Comparison of ENCODE assay signal across 18 cellular contexts in the genomic region with DNA sequence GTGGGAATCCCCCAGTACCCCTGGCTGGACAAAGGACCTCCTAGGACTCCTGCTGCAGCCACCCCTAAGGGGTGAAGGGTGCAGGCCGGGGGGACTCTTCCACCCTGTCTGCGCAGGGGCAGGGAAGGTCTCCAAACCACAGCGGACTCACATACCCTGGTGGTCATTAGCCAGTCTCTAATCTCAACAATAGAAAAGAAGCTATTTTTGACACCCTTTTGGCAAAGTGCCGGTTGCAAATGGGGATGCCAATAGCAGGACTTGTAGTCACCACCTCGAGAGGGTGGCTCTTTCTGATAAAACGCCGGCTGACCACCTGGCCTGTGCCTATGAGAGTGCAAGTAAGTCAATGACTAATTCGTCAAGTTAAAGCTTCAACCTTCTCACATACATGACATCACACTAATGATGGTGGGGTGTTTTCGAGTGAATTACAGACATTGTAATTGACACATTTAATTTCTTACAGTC. TPM values are rescaled to one million over a fixed set of nuclear protein-coding genes. Genes with fewer than 3 reads are reported as not detected.
A peak's percentile ranks its signal among the peaks of the same experiment; 100 is the strongest.
DNase-seq lines count a peak whose midpoint lies in the region; ATAC-seq, FAIRE-seq and TF ChIP-seq lines count a peak whose summit lies in the region.
"Had no signal": no experiment of that assay in that cellular context is flagged by ENCODE, and none has a peak within 500 bp of the region (broad histone marks: within the 10 kb centered on the region; RNA-seq: fewer than 3 reads in every experiment).

No MANE protein-coding gene starts in this region.

- no peak overlapping the region for H3K4me3 Mint-ChIP-seq in neural progenitor cell
- H3K4me3 Mint-ChIP-seq in activated T-cell treated with anti-CD3 and anti-CD28 coated beads, Interleukin-2, amount 50 U/mL, for 4 hours: no peak overlapping the region
- H3K4me3 Mint-ChIP-seq: activated B cell treated with CpG ODN at 0.5 μM for 24 hours; B cell; stimulated activated memory B cell treated with anti-CD40 and anti-IgM and Interleukin-4, amounts not matched to agents 10 μg/mL and 1 μg/mL and 100 μg/mL, for 72 hours; type B pancreatic cell had no signal

- H3K4me1 Mint-ChIP-seq in neural progenitor cell: peaks cover 8% of the 10 kb centered on the region
- H3K4me1 Mint-ChIP-seq in activated T-cell treated with anti-CD3 and anti-CD28 coated beads, Interleukin-2, amount 50 U/mL, for 4 hours (ENCODE audit: low read depth): no peaks in the 10 kb centered on the region
- H3K4me1 Mint-ChIP-seq: activated B cell treated with CpG ODN at 0.5 μM for 24 hours; B cell; stimulated activated memory B cell treated with anti-CD40 and anti-IgM and Interleukin-4, amounts not matched to agents 10 μg/mL and 1 μg/mL and 100 μg/mL, for 72 hours had no signal

- in situ Hi-C loops in ACHN (cut with HindIII; ENCODE audit: low pct_ligation_motif_present, low pct_unique_long_range_greater_than_20kb, low sequenced_read_pairs) (no loop called here), astrocyte of the spinal cord (cut with HindIII; ENCODE audit: low sequenced_read_pairs) (no loop called here)

- H3K9me3 Mint-ChIP-seq in neural progenitor cell: no peaks in the 10 kb centered on the region
- no peaks in the 10 kb centered on the region for H3K9me3 Mint-ChIP-seq in activated T-cell treated with anti-CD3 and anti-CD28 coated beads, Interleukin-2, amount 50 U/mL, for 4 hours
- H3K9me3 Mint-ChIP-seq: activated B cell treated with CpG ODN at 0.5 μM for 24 hours; stimulated activated memory B cell treated with anti-CD40 and anti-IgM and Interleukin-4, amounts not matched to agents 10 μg/mL and 1 μg/mL and 100 μg/mL, for 72 hours had no signal

- no peak overlapping the region for H2AFZ ChIP-seq in neural progenitor cell (replicated peaks)

- ATAC-seq in activated T-cell treated with anti-CD3 and anti-CD28 coated beads, Interleukin-2, amount 50 U/mL, for 4 hours: no peak
- ATAC-seq: body of pancreas; stimulated activated memory B cell treated with anti-CD40 and anti-IgM and Interleukin-4, amounts not matched to agents 10 μg/mL and 1 μg/mL and 100 μg/mL, for 72 hours had no signal

- H3K9ac ChIP-seq in kidney (ENCODE audit: low read length in 2 of 2) (no peak overlapping the region), neural progenitor cell (no peak overlapping the region)

- H3K27ac Mint-ChIP-seq in neural progenitor cell: no peak overlapping the region
- H3K27ac Mint-ChIP-seq: activated B cell treated with CpG ODN at 0.5 μM for 24 hours; B cell; stimulated activated memory B cell treated with anti-CD40 and anti-IgM and Interleukin-4, amounts not matched to agents 10 μg/mL and 1 μg/mL and 100 μg/mL, for 72 hours; type B pancreatic cell had no signal

- no peak for FAIRE-seq in kidney (lab: Jason Lieb, UNC)
- FAIRE-seq: H54 had no signal

- no peak overlapping the region for H3K4me2 ChIP-seq in neural progenitor cell

- H4K20me1 ChIP-seq in neural progenitor cell (ENCODE audit: low read depth): no peaks in the 10 kb centered on the region

- no peaks in the 10 kb centered on the region for H3K27me3 ChIP-seq in neural progenitor cell
- H3K27me3 ChIP-seq: body of pancreas had no signal

- H3K36me3 Mint-ChIP-seq in neural progenitor cell: no peaks in the 10 kb centered on the region
- no peaks in the 10 kb centered on the region for H3K36me3 Mint-ChIP-seq in activated T-cell treated with anti-CD3 and anti-CD28 coated beads, Interleukin-2, amount 50 U/mL, for 4 hours (ENCODE audit: insufficient read depth)
- H3K36me3 Mint-ChIP-seq: stimulated activated memory B cell treated with anti-CD40 and anti-IgM and Interleukin-4, amounts not matched to agents 10 μg/mL and 1 μg/mL and 100 μg/mL, for 72 hours; type B pancreatic cell had no signal

- H3F3A ChIP-seq in neural progenitor cell (ENCODE audit: low read depth): no peaks in the 10 kb centered on the region

- H3K4me3 ChIP-seq in astrocyte of the spinal cord (ENCODE audit: low read depth, low read length) (no peak overlapping the region), kidney (ENCODE audit: low read length in 2 of 2) (no peak overlapping the region), neural progenitor cell (no peak overlapping the region)
- H3K4me3 ChIP-seq: body of pancreas, skin epidermis had no signal

- TF ChIP-seq CTCF in astrocyte of the spinal cord (IDR thresholded peaks at IDR 0.05; ENCODE audit: low read depth, low read length) (no peak), kidney (IDR thresholded peaks at IDR 0.05; ENCODE audit: borderline replicate concordance, extremely low read depth, insufficient read depth) (no peak), neural progenitor cell (IDR thresholded peaks at IDR 0.05) (no peak)

- no peak overlapping the region for H3K27ac ChIP-seq in kidney (ENCODE audit: low read depth in 2 of 2, low read length in 2 of 2)
- no peak overlapping the region for H3K27ac ChIP-seq in neural progenitor cell
- H3K27ac ChIP-seq: body of pancreas had no signal

- H3K36me3 ChIP-seq in kidney (ENCODE audit: control insufficient read depth in 1 of 2, insufficient read depth in 2 of 2, low read length in 2 of 2): no peaks in the 10 kb centered on the region
- no peaks in the 10 kb centered on the region for H3K36me3 ChIP-seq in neural progenitor cell

- peak; percentile 72 for DNase-seq in ACHN
- DNase-seq in HT1080 (ENCODE audit: low read depth): peak; percentile 14
- DNase-seq in astrocyte of the spinal cord (ENCODE audit: low read depth, low spot score): peak; percentile 74
- DNase-seq in kidney: peak; percentile 29
- no peak for DNase-seq in neural progenitor cell (ENCODE audit: low spot score)
- DNase-seq in activated T-cell treated with anti-CD3 and anti-CD28 coated beads, Interleukin-2, amount 50 U/mL, for 4 hours: no peak
- no peak for DNase-seq in activated CD4-positive, CD25-positive, alpha-beta regulatory T cell treated with anti-CD3 and anti-CD28 coated beads, Interleukin-2, amount 50 U/mL, for 72 hours
- DNase-seq in GOT3 (lab: John Stamatoyannopoulos, UW): no peak
- DNase-seq: activated B cell treated with CpG ODN at 0.5 μM for 24 hours, activated gamma-delta T cell, body of pancreas, foreskin fibroblast, NCI-H1048 had no signal

- H3K4me1 ChIP-seq in kidney (ENCODE audit: control insufficient read depth in 1 of 2, insufficient read depth in 1 of 2, low read depth in 1 of 2, low read length in 2 of 2) (no peaks in the 10 kb centered on the region), neural progenitor cell (no peaks in the 10 kb centered on the region)
- H3K4me1 ChIP-seq: body of pancreas had no signal

- H3K9me3 ChIP-seq in kidney (ENCODE audit: control insufficient read depth in 1 of 2, low read length in 2 of 2): no peaks in the 10 kb centered on the region
- no peaks in the 10 kb centered on the region for H3K9me3 ChIP-seq in neural progenitor cell (ENCODE audit: low read depth)
- H3K9me3 ChIP-seq: body of pancreas had no signal

- H3K27me3 Mint-ChIP-seq in neural progenitor cell (ENCODE audit: insufficient read depth, low read depth): no peaks in the 10 kb centered on the region
- peaks cover 7% of the 10 kb centered on the region for H3K27me3 Mint-ChIP-seq in activated T-cell treated with anti-CD3 and anti-CD28 coated beads, Interleukin-2, amount 50 U/mL, for 4 hours (ENCODE audit: low read depth)

- intact Hi-C loops in kidney (cut with DNase I): no loop called here

- H3K79me2 ChIP-seq in neural progenitor cell (ENCODE audit: low read depth): no peaks in the 10 kb centered on the region

RNA-seq across cellular contexts. Expression of gene DNAH17, which starts 23.0 kb away (rescaled TPM):
- not detected in 2 replicates for total RNA-seq in HT1080 (2014; rRNA removed; shearing (Covaris generic))
- 0.09 and 0.10 TPM in 2 replicates for polyA plus RNA-seq in HT1080 (2015; cell fraction: cytosol; rRNA removed)
- 0.02 and 0.03 TPM in 2 replicates for polyA plus RNA-seq in HT1080 (2015; cell fraction: nucleus; rRNA removed)
- total RNA-seq in kidney (0.09 TPM), neural progenitor cell (ENCODE audit: low replicate concordance) (0.03 TPM in 1 of 2 replicates, not detected in the other)
- polyA plus RNA-seq in kidney (ENCODE audit: insufficient read depth, low read depth, low replicate concordance): 0.17 TPM
- under 1 TPM; 0.05 to 0.08 (median 0.05) TPM for total RNA-seq in activated T-cell treated with anti-CD3 and anti-CD28 coated beads, Interleukin-2, amount 50 U/mL, for 4 hours
- total RNA-seq: body of pancreas had no signal

Comparison
In these comparisons a context has a peak if more than half of its experiments do, and no peak if none do; other contexts are left out.
1. DNase-seq: peak in ACHN (single experiment), HT1080 (single experiment), astrocyte of the spinal cord (single experiment) and kidney (single experiment); none in neural progenitor cell (single experiment), activated T-cell treated with anti-CD3 and anti-CD28 coated beads, Interleukin-2, amount 50 U/mL, for 4 hours (single experiment), activated CD4-positive, CD25-positive, alpha-beta regulatory T cell treated with anti-CD3 and anti-CD28 coated beads, Interleukin-2, amount 50 U/mL, for 72 hours (single experiment) and GOT3 (single experiment).